In genomic region chr3:166223120-166223519, GRCh38 we compare ENCODE assay signal across 16 cellular contexts.
"Had no signal": no experiment of that assay in that cellular context is flagged by ENCODE, and none has a peak within 500 bp of the region (broad histone marks: within the 10 kb centered on the region; RNA-seq: fewer than 3 reads in every experiment).

No MANE protein-coding gene starts in this region.

- H3K27me3 ChIP-seq: cardiac muscle cell, pancreas, spleen, testis, upper lobe of left lung had no signal

- H3K4me1 ChIP-seq: pancreas, spleen, testis, upper lobe of left lung had no signal

- H3K27ac ChIP-seq: cardiac muscle cell, pancreas, spleen, testis, upper lobe of left lung had no signal

- H3K4me3 ChIP-seq: cardiac muscle cell, pancreas, spleen, testis, upper lobe of left lung had no signal

- ATAC-seq: activated CD4-positive, alpha-beta T cell treated with anti-CD3 and anti-CD28 coated beads for 36 hours; left cardiac atrium; naive thymus-derived CD8-positive, alpha-beta T cell; pancreas; stimulated activated memory B cell treated with anti-CD40 and anti-IgM and Interleukin-4, amounts not matched to agents 10 μg/mL and 1 μg/mL and 100 μg/mL, for 72 hours; WTC11 had no signal

- DNase-seq: activated CD4-positive, alpha-beta memory T cell treated with anti-CD3 and anti-CD28 coated beads for 36 hours; activated CD4-positive, alpha-beta T cell treated with anti-CD3 and anti-CD28 coated beads for 36 hours; activated T-cell treated with anti-CD3 and anti-CD28 coated beads for 4 hours; amniotic stem cell; dermis blood vessel endothelial cell; effector memory CD4-positive, alpha-beta T cell; left cardiac atrium; naive thymus-derived CD8-positive, alpha-beta T cell; pancreas; spleen; stimulated activated CD4-positive, alpha-beta T cell treated with anti-CD3 and anti-CD28 coated beads, Interleukin-4, amount 100 ng/mL, for 4 hours; testis; upper lobe of left lung had no signal

- H3K36me3 ChIP-seq: cardiac muscle cell, pancreas, spleen, upper lobe of left lung had no signal
